Comparison of ENCODE assay signal across 8 cellular contexts in genomic region chr7:2873686-2874551, GRCh38. TPM values are rescaled to one million over a fixed set of nuclear protein-coding genes. Genes with fewer than 3 reads are reported as not detected.
DNase-seq lines count a peak whose midpoint lies in the region; ATAC-seq and TF ChIP-seq lines count a peak whose summit lies in the region.

No MANE protein-coding gene starts in this region.

- no peak overlapping the region for H3K4me3 Mint-ChIP-seq in T-helper 17 cell

- DNase-seq in AG08396 (ENCODE audit: low spot score) (peak; percentile 85), T-helper 17 cell (no peak), glomerular endothelial cell (ENCODE audit: extremely low read depth, low read depth, low spot score) (peak; percentile 81), T-helper 9 cell (no peak)

- no peaks in the 10 kb centered on the region for H3K36me3 Mint-ChIP-seq in T-helper 17 cell (ENCODE audit: low read depth)

- ATAC-seq in T-helper 17 cell = no peak
- ATAC-seq in GM21528 (IDR thresholded peaks at IDR 0.05; ENCODE audit: low FRiP score, unreplicated experiment) = no peak
- no peak for ATAC-seq in HG03432 (IDR thresholded peaks at IDR 0.05; ENCODE audit: unreplicated experiment)
- ATAC-seq in HG02798 (IDR thresholded peaks at IDR 0.05; ENCODE audit: poor library complexity, unreplicated experiment) = no peak

- no peaks in the 10 kb centered on the region for H3K27me3 Mint-ChIP-seq in T-helper 17 cell

- peaks cover 36% of the 10 kb centered on the region for H3K4me1 Mint-ChIP-seq in T-helper 17 cell

- H3K27ac Mint-ChIP-seq in T-helper 17 cell = peak overlapping the region; percentile 56

- H3K9me3 ChIP-seq in T-helper 17 cell (ENCODE audit: control insufficient read depth, low read length, poor library complexity, severe bottlenecking) = no peaks in the 10 kb centered on the region

- TF ChIP-seq POLR2A in GM19099 (IDR thresholded peaks at IDR 0.05; ENCODE audit: extremely low read depth, insufficient read length, low read depth) = peak; percentile 70

RNA-seq across cellular contexts. Expression of gene GNA12, which starts 29.8 kb away (rescaled TPM):
- total RNA-seq in T-helper 17 cell = 10 to 100 TPM; 13.5 to 19.2 TPM
- total RNA-seq in glomerular endothelial cell = 70.8 and 86.9 TPM in 2 replicates

Comparison
In these comparisons a context has a peak if more than half of its experiments do, and no peak if none do; other contexts are left out.
1. DNase-seq: peak in AG08396 (single experiment) and glomerular endothelial cell (single experiment); none in T-helper 17 cell (0 of 3) and T-helper 9 cell (single experiment).